ENCODE assay signal across 1 cellular context in genomic region chr7:133344275-133344674, GRCh38.
TF ChIP-seq lines count a peak whose summit lies in the region.

No MANE protein-coding gene starts in this region.

TF ChIP-seq in GM12878, 131 proteins besides CTCF, POLR2A, EP300 and RAD21 (continued from another document):
- no peak for TF ChIP-seq CBX5 (IDR thresholded peaks at IDR 0.05; ENCODE audit: low read depth)
- TF ChIP-seq HCFC1 (IDR thresholded peaks at IDR 0.05; ENCODE audit: low read length): no peak
TF ChIP-seq in GM12878: peak in this region for 0.
